In genomic region chr1:102434421-102434820, GRCh38 we compare ENCODE assay signal across 8 cellular contexts.
DNase-seq lines count a peak whose midpoint lies in the region; ATAC-seq and TF ChIP-seq lines count a peak whose summit lies in the region.

No MANE protein-coding gene starts in this region.

- no peaks in the 10 kb centered on the region for H3K27me3 ChIP-seq in suprapubic skin

- no peak overlapping the region for H3K27ac ChIP-seq in suprapubic skin

- WGBS in suprapubic skin = 81% methylated on average over 4 of the region's 4 CpGs

- no peaks in the 10 kb centered on the region for H3K36me3 ChIP-seq in suprapubic skin

- no peaks in the 10 kb centered on the region for H3K4me1 ChIP-seq in suprapubic skin

- no peak overlapping the region for H3K4me3 ChIP-seq in suprapubic skin

- peaks cover 11% of the 10 kb centered on the region for H3K9me3 ChIP-seq in suprapubic skin

- TF ChIP-seq EP300 in suprapubic skin (IDR thresholded peaks at IDR 0.05) = no peak

- TF ChIP-seq CTCF in suprapubic skin (IDR thresholded peaks at IDR 0.05) = no peak

- TF ChIP-seq POLR2A in GM18505 (IDR thresholded peaks at IDR 0.05; ENCODE audit: borderline replicate concordance, extremely low read depth, insufficient read depth, insufficient read length) = no peak
- TF ChIP-seq POLR2A in suprapubic skin (IDR thresholded peaks at IDR 0.05) = no peak

- ATAC-seq in HG02763 (IDR thresholded peaks at IDR 0.05; ENCODE audit: unreplicated experiment) (peak; percentile 45), GM18505 (IDR thresholded peaks at IDR 0.05; ENCODE audit: unreplicated experiment) (no peak)

- DNase-seq in NCI-H2107 treated with DMSO at 0.1 percent for 48 hours (lab: John Stamatoyannopoulos, UW; ENCODE audit: unreplicated experiment) (peak; percentile 22), NCI-H2107 (lab: John Stamatoyannopoulos, UW) (no peak), SK-N-DZ (ENCODE audit: low spot score) (peak; percentile 29), medulla oblongata (ENCODE audit: extremely low spot score) (peak; percentile 33), CD1c-positive myeloid dendritic cell (ENCODE audit: extremely low spot score) (no peak), suprapubic skin (ENCODE audit: low spot score in 2 of 2) (no peak)

Comparison
In these comparisons a context has a peak if more than half of its experiments do, and no peak if none do; other contexts are left out.
1. DNase-seq: peak in NCI-H2107 treated with DMSO at 0.1 percent for 48 hours (single experiment), SK-N-DZ (single experiment) and medulla oblongata (single experiment); none in NCI-H2107 (single experiment), CD1c-positive myeloid dendritic cell (single experiment) and suprapubic skin (0 of 2).